In genomic region chrX:118345401-118346257, GRCh38 we compare ENCODE assay signal across 1 cellular context.
TF ChIP-seq lines count a peak whose summit lies in the region.

WDR44 (plus strand) TSS chrX:118346106; CDS start chrX:118346504, 398 bp downstream.

TF ChIP-seq in HepG2, 621 proteins besides CTCF, POLR2A, EP300 and RAD21 (continued from another document and continues in another):
- TF ChIP-seq ZNF276 (CRISPR knock-in tag; IDR thresholded peaks at IDR 0.05; ENCODE audit: low read depth) (no peak), ZNF646 (CRISPR knock-in tag; IDR thresholded peaks at IDR 0.05) (no peak), HMGXB3 (CRISPR knock-in tag; IDR thresholded peaks at IDR 0.05; ENCODE audit: borderline replicate concordance) (no peak), GLMP (CRISPR knock-in tag; IDR thresholded peaks at IDR 0.05; ENCODE audit: borderline replicate concordance) (no peak), RFXAP (CRISPR knock-in tag; IDR thresholded peaks at IDR 0.05; ENCODE audit: borderline replicate concordance) (no peak), HOXA5 (CRISPR knock-in tag; IDR thresholded peaks at IDR 0.05) (peak; percentile 43; the same call in 1 of the 2 replicates), SKIL (CRISPR knock-in tag; IDR thresholded peaks at IDR 0.05; ENCODE audit: borderline replicate concordance) (no peak), ZNF335 (CRISPR knock-in tag; IDR thresholded peaks at IDR 0.05) (no peak), PRDM4 (CRISPR knock-in tag; IDR thresholded peaks at IDR 0.05; ENCODE audit: borderline replicate concordance) (no peak), MEF2D (CRISPR knock-in tag; IDR thresholded peaks at IDR 0.05) (no peak), TBL1XR1 (IDR thresholded peaks at IDR 0.05; ENCODE audit: borderline replicate concordance, low read length, partially characterized antibody) (no peak), SCMH1 (CRISPR knock-in tag; IDR thresholded peaks at IDR 0.05; ENCODE audit: borderline replicate concordance) (no peak), DBP (CRISPR knock-in tag; IDR thresholded peaks at IDR 0.05; ENCODE audit: not compliant biosample characterization) (no peak), ZNF138 (CRISPR knock-in tag; IDR thresholded peaks at IDR 0.05; ENCODE audit: low read depth) (no peak), NFKBIZ (CRISPR knock-in tag; IDR thresholded peaks at IDR 0.05) (no peak), TCF7 (IDR thresholded peaks at IDR 0.05; ENCODE audit: low read depth) (no peak), ZNF256 (CRISPR knock-in tag; conservative IDR thresholded peaks at IDR 0.05) (no peak), ZNF878 (CRISPR knock-in tag; IDR thresholded peaks at IDR 0.05) (no peak), ZNF407 (CRISPR knock-in tag; IDR thresholded peaks at IDR 0.05; ENCODE audit: not compliant biosample characterization) (no peak), ZNF546 (CRISPR knock-in tag; conservative IDR thresholded peaks at IDR 0.05) (no peak), KLF16 (CRISPR knock-in tag; IDR thresholded peaks at IDR 0.05) (no peak), ZC3H13 (CRISPR knock-in tag; IDR thresholded peaks at IDR 0.05) (no peak), NCOA5 (CRISPR knock-in tag; IDR thresholded peaks at IDR 0.05) (no peak)
